Comparison of ENCODE assay signal across 8 cellular contexts in genomic region chr9:94860678-94861588, GRCh38.
DNase-seq lines count a peak whose midpoint lies in the region; ATAC-seq lines count a peak whose summit lies in the region.

No MANE protein-coding gene starts in this region.

- DNase-seq in NCI-H2196 treated with DMSO at 0.1 percent for 48 hours (lab: John Stamatoyannopoulos, UW; ENCODE audit: unreplicated experiment) (peak; percentile 89), iris pigment epithelial cell (ENCODE audit: low read depth) (peak; percentile 75), ACHN (no peak), NCI-H446 (lab: John Stamatoyannopoulos, UW) (no peak)
- peak; percentile 22 to 48 for DNase-seq in activated CD8-positive, alpha-beta memory T cell treated with anti-CD3 and anti-CD28 coated beads for 4 hours (ENCODE audit: low read depth in 2 of 2)
- peak; percentile 28 to 56 for DNase-seq in stimulated activated CD8-positive, alpha-beta memory T cell treated with anti-CD3 and anti-CD28 coated beads, Interleukin-7, amount 100 ng/mL, for 48 hours (ENCODE audit: extremely low read depth in 1 of 2, low read depth in 1 of 2)

- in situ Hi-C loops in ACHN (cut with HindIII; ENCODE audit: low pct_ligation_motif_present, low pct_unique_long_range_greater_than_20kb, low sequenced_read_pairs): no loop called here

- ATAC-seq in GM18498 (IDR thresholded peaks at IDR 0.05; ENCODE audit: unreplicated experiment) (peak; percentile 96), HG02759 (IDR thresholded peaks at IDR 0.05; ENCODE audit: unreplicated experiment) (peak; percentile 96)

Comparison
In these comparisons a context has a peak if more than half of its experiments do, and no peak if none do; other contexts are left out.
1. DNase-seq: peak in NCI-H2196 treated with DMSO at 0.1 percent for 48 hours (single experiment), activated CD8-positive, alpha-beta memory T cell treated with anti-CD3 and anti-CD28 coated beads for 4 hours (2 of 2), iris pigment epithelial cell (single experiment) and stimulated activated CD8-positive, alpha-beta memory T cell treated with anti-CD3 and anti-CD28 coated beads, Interleukin-7, amount 100 ng/mL, for 48 hours (2 of 2); none in ACHN (single experiment) and NCI-H446 (0 of 2).